9 cellular contexts compared by ENCODE assay signal in genomic region chr21:45293726-45294401, GRCh38. TPM values are rescaled to one million over a fixed set of nuclear protein-coding genes. Genes with fewer than 3 reads are reported as not detected.
DNase-seq lines count a peak whose midpoint lies in the region; FAIRE-seq and TF ChIP-seq lines count a peak whose summit lies in the region.
"Had no signal": no experiment of that assay in that cellular context is flagged by ENCODE, and none has a peak within 500 bp of the region (broad histone marks: within the 10 kb centered on the region; RNA-seq: fewer than 3 reads in every experiment).

No MANE protein-coding gene starts in this region.

- POLR2A ChIA-PET in HEK293T (lab: Yijun Ruan, JAX) = interaction anchor here (1.3 to 1.8 kb wide), 4 partner anchors 15 to 154 kb away, joined by 3 to 5 read pairs (median 4); no protein-coding TSS in a partner anchor

- H3K27me3 ChIP-seq in brain microvascular endothelial cell (replicated peaks) (no peaks in the 10 kb centered on the region), layer of hippocampus (ENCODE audit: control insufficient read depth, insufficient read depth, low read length) (no peaks in the 10 kb centered on the region), skeletal muscle tissue (ENCODE audit: control insufficient read depth in 3 of 3, insufficient read depth in 3 of 3, low read length in 3 of 3) (peaks cover 8 to 30% (median 19%) of the 10 kb centered on the region in 3 donors)

- TF ChIP-seq CTCF in brain microvascular endothelial cell (IDR thresholded peaks at IDR 0.05; ENCODE audit: low read depth, low read length, missing control alignments) = no peak

- TF ChIP-seq POLR2A in H54 (IDR thresholded peaks at IDR 0.05; ENCODE audit: low read depth, low read length) = 0 out of 2 replicates have a peak, but pooled peaks have one; percentile 10

- CTCF ChIA-PET in HEK293T (lab: Yijun Ruan, JAX) = interaction anchor here (0.6 to 2.8 kb wide), 3 partner anchors 15 to 166 kb away, joined by 3 to 16 read pairs (median 3); no protein-coding TSS in a partner anchor

- H3K9me3 ChIP-seq in skeletal muscle tissue (ENCODE audit: control insufficient read depth in 3 of 3, low read length in 3 of 3) = no peaks in the 10 kb centered on the region

- H3K36me3 ChIP-seq in brain microvascular endothelial cell (replicated peaks) (no peaks in the 10 kb centered on the region), skeletal muscle tissue (ENCODE audit: control insufficient read depth in 3 of 3, insufficient read depth in 3 of 3, low read length in 3 of 3) (no peaks in the 10 kb centered on the region)

- H3K9ac ChIP-seq in skeletal muscle tissue (ENCODE audit: low read depth in 1 of 3, low read length in 3 of 3) = peak overlapping the region; percentile 53 to 68 (median 65)

- H3K4me3 ChIP-seq in brain microvascular endothelial cell (ENCODE audit: low read depth, low read length) (peak overlapping the region; percentile 26), skeletal muscle tissue (ENCODE audit: low read length in 3 of 3) (peak overlapping the region in 1 of 3 donors; percentile 29)

- DNase-seq in H54 (ENCODE audit: insufficient read length, low spot score) (no peak), brain microvascular endothelial cell (no peak), HEK293T (ENCODE audit: extremely low spot score) (no peak), amniotic stem cell (lab: John Stamatoyannopoulos, UW) (no peak), G401 (ENCODE audit: low spot score) (no peak), NAMALWA (ENCODE audit: low spot score) (no peak)
- DNase-seq: DND-41 had no signal

- peak overlapping the region; percentile 100 for H3K27ac ChIP-seq in brain microvascular endothelial cell
- H3K27ac ChIP-seq in layer of hippocampus (ENCODE audit: low read depth, low read length) = peak overlapping the region; percentile 80
- H3K27ac ChIP-seq in skeletal muscle tissue (ENCODE audit: low read depth, low read length) = peak overlapping the region; percentile 86

- FAIRE-seq in H54 (lab: Jason Lieb, UNC) = no peak

- peaks cover 30 to 48% (median 38%) of the 10 kb centered on the region in 3 donors for H3K4me1 ChIP-seq in skeletal muscle tissue (ENCODE audit: control insufficient read depth in 3 of 3, insufficient read depth in 3 of 3, low read length in 3 of 3)

- in situ Hi-C loops in brain microvascular endothelial cell (cut with HindIII; ENCODE audit: low pct_ligation_motif_present, low sequenced_read_pairs) = no loop called here
- in situ Hi-C loops in G401 (cut with HindIII; ENCODE audit: low sequenced_read_pairs) = no loop called here

TF ChIP-seq in HEK293T, 16 proteins besides CTCF, POLR2A, EP300 and RAD21:
- TF ChIP-seq ELF4 (IDR thresholded peaks at IDR 0.05) = no peak
- TF ChIP-seq ZNF384 (IDR thresholded peaks at IDR 0.05) = no peak
- TF ChIP-seq NFRKB (IDR thresholded peaks at IDR 0.05) = no peak
- no peak for TF ChIP-seq CTBP1 (IDR thresholded peaks at IDR 0.05; ENCODE audit: borderline replicate concordance)
- no peak for TF ChIP-seq FOXA1 (IDR thresholded peaks at IDR 0.05)
- TF ChIP-seq LEF1 (IDR thresholded peaks at IDR 0.05; ENCODE audit: borderline replicate concordance) = no peak
- no peak for TF ChIP-seq SP1 (IDR thresholded peaks at IDR 0.05)
- TF ChIP-seq SUZ12 (IDR thresholded peaks at IDR 0.05) = no peak
- TF ChIP-seq HDGF (IDR thresholded peaks at IDR 0.05; ENCODE audit: borderline replicate concordance) = no peak

RNA-seq across cellular contexts. Expression of gene POFUT2, which starts 6.2 kb away (rescaled TPM):
- 18.3 TPM for total RNA-seq in skeletal muscle tissue
- 12.6 and 25.5 TPM in 2 replicates for total RNA-seq in G401 (2014; rRNA removed; shearing (Covaris generic))
